In genomic region chr1:111672338-111672737, GRCh38 we compare ENCODE assay signal across 24 cellular contexts. TPM values are rescaled to one million over a fixed set of nuclear protein-coding genes. Genes with fewer than 3 reads are reported as not detected.
DNase-seq lines count a peak whose midpoint lies in the region; ATAC-seq, FAIRE-seq and TF ChIP-seq lines count a peak whose summit lies in the region.
"Had no signal": no experiment of that assay in that cellular context is flagged by ENCODE, and none has a peak within 500 bp of the region (broad histone marks: within the 10 kb centered on the region; RNA-seq: fewer than 3 reads in every experiment).

No MANE protein-coding gene starts in this region.

- TF ChIP-seq CTCF in A673 (conservative IDR thresholded peaks at IDR 0.05; ENCODE audit: low read depth, low read length): no peak
- TF ChIP-seq CTCF in PC-9 (conservative IDR thresholded peaks at IDR 0.05): no peak
- no peak for TF ChIP-seq CTCF in kidney (IDR thresholded peaks at IDR 0.05; ENCODE audit: borderline replicate concordance, extremely low read depth, insufficient read depth)
- TF ChIP-seq CTCF in CD14-positive monocyte (IDR thresholded peaks at IDR 0.05): no peak

- H3K27me3 ChIP-seq in A673 (replicated peaks; ENCODE audit: insufficient read depth, low read depth, low read length, poor library complexity) (no peaks in the 10 kb centered on the region), PC-9 (ENCODE audit: insufficient read depth, low read depth) (no peaks in the 10 kb centered on the region)
- H3K27me3 ChIP-seq: brain microvascular endothelial cell, ovary, SJSA1, testis had no signal

- POLR2A ChIA-PET in A673 (lab: Charles Lee; ENCODE audit: low non-redundant PET): no interaction called here
- POLR2A ChIA-PET in T-cell (lab: Charles Lee): no interaction called here
- POLR2A ChIA-PET in PC-9 (lab: Charles Lee; ENCODE audit: unreplicated experiment): no interaction called here

- no peak overlapping the region for H3K9ac ChIP-seq in kidney (ENCODE audit: low read length in 2 of 2)

- ATAC-seq in T-cell (replicated peaks in 1 of 4): no peak

- CTCF ChIA-PET in A673 (lab: Charles Lee): no interaction called here
- CTCF ChIA-PET in T-cell (lab: Charles Lee): interaction anchor here in 1 of 2 donors (0.6 to 1.1 kb wide), 2 partner anchors 22 to 165 kb away, joined by 3 to 4 read pairs; no protein-coding TSS in a partner anchor
- CTCF ChIA-PET in PC-9 (lab: Charles Lee): no interaction called here

- no peaks in the 10 kb centered on the region for H3K9me2 ChIP-seq in PC-9 (ENCODE audit: insufficient read depth)

- no peak overlapping the region for H3K4me2 ChIP-seq in PC-9

- no peaks in the 10 kb centered on the region for H3F3A ChIP-seq in PC-9 (ENCODE audit: insufficient read depth, low read depth)

- no peaks in the 10 kb centered on the region for H3K27me3 Mint-ChIP-seq in T-cell
- H3K27me3 Mint-ChIP-seq in immature natural killer cell (ENCODE audit: low read depth in 3 of 3): peaks cover 0 to under 1% (median 0%) of the 10 kb centered on the region in 3 donors
- no peaks in the 10 kb centered on the region for H3K27me3 Mint-ChIP-seq in CD14-positive monocyte (ENCODE audit: low read depth in 3 of 3)
- H3K27me3 Mint-ChIP-seq: activated naive CD4-positive, alpha-beta T cell treated with anti-CD3 and anti-CD28 coated beads, Interleukin-2, amount 10 ng/mL, durations not matched to agents 7 days and 5 days had no signal

- FAIRE-seq in kidney (lab: Jason Lieb, UNC): no peak

- BruUV-seq in A673 (replicated peaks; lab: Mats Ljungman, UMichigan) (no TSS peak), PC-9 (replicated peaks; lab: Mats Ljungman, UMichigan) (no TSS peak)

- H3K79me2 ChIP-seq in PC-9 (ENCODE audit: low read depth): 0 out of 2 replicates have a peak, but pooled peaks cover 7% of the 10 kb centered on the region

- H3K27ac ChIP-seq in A673 (ENCODE audit: low read depth, low read length, poor library complexity, severe bottlenecking): no peak overlapping the region
- no peak overlapping the region for H3K27ac ChIP-seq in PC-9
- no peak overlapping the region for H3K27ac ChIP-seq in kidney (ENCODE audit: low read depth in 2 of 2, low read length in 2 of 2)
- H3K27ac ChIP-seq: brain microvascular endothelial cell, epithelial cell of prostate, ovary, SJSA1, skin epidermis had no signal

- peak overlapping the region; percentile 20 to 24 for H3K27ac Mint-ChIP-seq in T-cell
- H3K27ac Mint-ChIP-seq in immature natural killer cell: peak overlapping the region in 4 of 6 donors; percentile 3 to 74 (median 62)
- peak overlapping the region in 3 of 7 donors; percentile 28 to 41 (median 39) for H3K27ac Mint-ChIP-seq in CD14-positive monocyte
- H3K27ac Mint-ChIP-seq: activated naive CD4-positive, alpha-beta T cell treated with anti-CD3 and anti-CD28 coated beads, Interleukin-2, amount 10 ng/mL, durations not matched to agents 7 days and 5 days had no signal

- intact Hi-C loops in A673 (cut with micrococcal nuclease; ENCODE audit: unreplicated experiment) (no loop called here), PC-9 (cut with micrococcal nuclease; ENCODE audit: unreplicated experiment) (no loop called here), kidney (cut with DNase I) (no loop called here), CD14-positive monocyte (cut with micrococcal nuclease) (no loop called here)

- H2AFZ ChIP-seq in PC-9: no peak overlapping the region

- H3K4me1 ChIP-seq in A673 (ENCODE audit: insufficient read depth, low read length, poor library complexity, severe bottlenecking): no peaks in the 10 kb centered on the region
- no peaks in the 10 kb centered on the region for H3K4me1 ChIP-seq in PC-9 (replicated peaks; ENCODE audit: insufficient read depth)
- H3K4me1 ChIP-seq in kidney (ENCODE audit: control insufficient read depth in 1 of 2, insufficient read depth in 1 of 2, low read depth in 1 of 2, low read length in 2 of 2): peaks cover 0 to 4% of the 10 kb centered on the region in 2 donors

- peaks cover 9% of the 10 kb centered on the region; the same call in 1 of the 2 replicates for H4K20me1 ChIP-seq in PC-9 (ENCODE audit: insufficient read depth)

- H3K4me3 ChIP-seq in A673 (ENCODE audit: low read depth, low read length, poor library complexity, severe bottlenecking) (no peak overlapping the region), PC-9 (no peak overlapping the region), kidney (ENCODE audit: low read length in 2 of 2) (no peak overlapping the region)
- H3K4me3 ChIP-seq: ovary, SJSA1, skin epidermis, testis had no signal

- H3K4me1 Mint-ChIP-seq in T-cell (peaks cover 79 to 87% (median 82%) of the 10 kb centered on the region in 3 donors), immature natural killer cell (peaks cover 70 to 85% of the 10 kb centered on the region in 2 donors), CD14-positive monocyte (peaks cover 17% of the 10 kb centered on the region)

- H3K9me3 ChIP-seq in A673 (ENCODE audit: low read depth, low read length, poor library complexity, severe bottlenecking): no peaks in the 10 kb centered on the region
- H3K9me3 ChIP-seq in PC-9 (ENCODE audit: insufficient read depth, low read depth): no peaks in the 10 kb centered on the region
- no peaks in the 10 kb centered on the region for H3K9me3 ChIP-seq in kidney (ENCODE audit: control insufficient read depth in 1 of 2, low read length in 2 of 2)
- H3K9me3 ChIP-seq: ovary, testis had no signal

- H3K4me3 Mint-ChIP-seq in T-cell (peak overlapping the region in 1 of 3 donors; percentile 25), immature natural killer cell (peak overlapping the region in 1 of 5 donors; percentile 7), CD14-positive monocyte (no peak overlapping the region)
- H3K4me3 Mint-ChIP-seq: activated naive CD4-positive, alpha-beta T cell treated with anti-CD3 and anti-CD28 coated beads, Interleukin-2, amount 10 ng/mL, durations not matched to agents 7 days and 5 days had no signal

- H3K36me3 ChIP-seq in A673 (ENCODE audit: insufficient read depth, low read length, poor library complexity, severe bottlenecking) (no peaks in the 10 kb centered on the region), PC-9 (ENCODE audit: low read depth) (no peaks in the 10 kb centered on the region), kidney (ENCODE audit: control insufficient read depth in 1 of 2, insufficient read depth in 2 of 2, low read length in 2 of 2) (peaks cover 0 to 2% of the 10 kb centered on the region in 2 donors)
- H3K36me3 ChIP-seq: brain microvascular endothelial cell, ovary had no signal

- H3K36me3 Mint-ChIP-seq in T-cell (peaks cover 48% of the 10 kb centered on the region), immature natural killer cell (peaks cover 0 to 4% (median 2%) of the 10 kb centered on the region in 3 donors), CD14-positive monocyte (peaks cover 35 to 48% of the 10 kb centered on the region in 2 donors)

- DNase-seq in A673 (ENCODE audit: low spot score): peak; percentile 14
- DNase-seq in AG20443 (ENCODE audit: low spot score): peak; percentile 61
- DNase-seq in T-cell: no peak
- no peak for DNase-seq in immature natural killer cell
- DNase-seq in PC-9: no peak
- DNase-seq in kidney: no peak
- DNase-seq in CD14-positive monocyte (ENCODE audit: low spot score): no peak
- no peak for DNase-seq in amniotic stem cell (lab: John Stamatoyannopoulos, UW)
- DNase-seq: activated naive CD4-positive, alpha-beta T cell treated with anti-CD3 and anti-CD28 coated beads, Interleukin-2, amount 10 ng/mL, durations not matched to agents 7 days and 5 days; brain microvascular endothelial cell; C1 segment of cervical spinal cord; KG1; midbrain; NCI-H2107; NCI-H526 treated with DMSO at 0.1 percent for 48 hours; OCI-M1; ovary; stimulated activated CD4-positive, alpha-beta T cell treated with anti-CD3 and anti-CD28 coated beads, Interleukin-4, amount 100 ng/mL, for 24 hours; stimulated activated CD8-positive, alpha-beta memory T cell treated with anti-CD3 and anti-CD28 coated beads, Interleukin-4, amount 100 ng/mL, for 48 hours; T1000; testis had no signal

- peaks cover 4 to 9% (median 5%) of the 10 kb centered on the region in 3 donors for H3K9me3 Mint-ChIP-seq in T-cell
- no peaks in the 10 kb centered on the region for H3K9me3 Mint-ChIP-seq in immature natural killer cell
- H3K9me3 Mint-ChIP-seq in CD14-positive monocyte: peaks cover 12 to 22% (median 19%) of the 10 kb centered on the region in 7 donors

RNA-seq across cellular contexts. Expression of gene RAP1A, which starts 52.7 kb away (rescaled TPM):
- 50.9 and 52.8 TPM in 2 replicates for total RNA-seq in A673 (2021)
- 100 to 1,000 TPM in 4 of 5 donors, 10 to 100 TPM in 1; 95.0 to 108 (median 103) TPM for total RNA-seq in T-cell
- 10 to 100 TPM; 45.6 to 67.3 (median 61.1) TPM for polyA plus RNA-seq in immature natural killer cell
- 45.4 and 55.2 TPM in 2 replicates for total RNA-seq in PC-9 (2021)
- 91.3 TPM for total RNA-seq in kidney
- polyA plus RNA-seq in kidney (ENCODE audit: insufficient read depth, low read depth, low replicate concordance): 55.8 TPM
- polyA plus RNA-seq in CD14-positive monocyte: 10 to 100 TPM; 41.2 to 75.3 TPM

Comparison
In these comparisons a context has a peak if more than half of its experiments do, and no peak if none do; other contexts are left out.
1. DNase-seq: peak in A673 (single experiment) and AG20443 (single experiment); none in T-cell (0 of 34), immature natural killer cell (0 of 3), PC-9 (0 of 2), kidney (single experiment), CD14-positive monocyte (single experiment) and amniotic stem cell (single experiment).